Comparison of ENCODE assay signal across 19 cellular contexts in genomic region chr3:27472166-27472565, GRCh38. TPM values are rescaled to one million over a fixed set of nuclear protein-coding genes. Genes with fewer than 3 reads are reported as not detected.
DNase-seq lines count a peak whose midpoint lies in the region; ATAC-seq and TF ChIP-seq lines count a peak whose summit lies in the region.
"Had no signal": no experiment of that assay in that cellular context is flagged by ENCODE, and none has a peak within 500 bp of the region (broad histone marks: within the 10 kb centered on the region; RNA-seq: fewer than 3 reads in every experiment).

No MANE protein-coding gene starts in this region.

- peak overlapping the region; percentile 17 for H3K27ac Mint-ChIP-seq in activated CD8-positive, alpha-beta T cell treated with anti-CD3 and anti-CD28 coated beads for 36 hours
- H3K27ac Mint-ChIP-seq in activated CD8-positive, alpha-beta T cell treated with anti-CD3 and anti-CD28 coated beads, Interleukin-2, amount 10 ng/mL, durations not matched to agents 7 days and 5 days: no peak overlapping the region
- H3K27ac Mint-ChIP-seq in endothelial cell (ENCODE audit: unreplicated experiment): peak overlapping the region; percentile 85
- H3K27ac Mint-ChIP-seq in stimulated activated effector memory CD8-positive, alpha-beta T cell treated with anti-CD3 and anti-CD28 coated beads, Interleukin-12 subunit alpha, Interleukin-12 subunit beta, amount 100 ng/mL, for 72 hours: peak overlapping the region; percentile 30

- no peak overlapping the region for H3K4me3 Mint-ChIP-seq in activated CD8-positive, alpha-beta T cell treated with anti-CD3 and anti-CD28 coated beads for 36 hours
- no peak overlapping the region for H3K4me3 Mint-ChIP-seq in activated CD8-positive, alpha-beta T cell treated with anti-CD3 and anti-CD28 coated beads, Interleukin-2, amount 10 ng/mL, durations not matched to agents 7 days and 5 days
- H3K4me3 Mint-ChIP-seq in endothelial cell (ENCODE audit: unreplicated experiment): no peak overlapping the region
- H3K4me3 Mint-ChIP-seq in stimulated activated effector memory CD8-positive, alpha-beta T cell treated with anti-CD3 and anti-CD28 coated beads, Interleukin-12 subunit alpha, Interleukin-12 subunit beta, amount 100 ng/mL, for 72 hours: no peak overlapping the region
- H3K4me3 Mint-ChIP-seq: GM23338 had no signal

- POLR2A ChIA-PET in activated CD8-positive, alpha-beta T cell treated with anti-CD3 and anti-CD28 coated beads for 36 hours (lab: Charles Lee): interaction anchor here (0.6 to 1.7 kb wide), 3 partner anchors 11 to 176 kb away, joined by 3 to 4 read pairs (median 3); no protein-coding TSS in a partner anchor
- POLR2A ChIA-PET in activated CD8-positive, alpha-beta T cell treated with anti-CD3 and anti-CD28 coated beads, Interleukin-2, amount 10 ng/mL, durations not matched to agents 7 days and 5 days (lab: Charles Lee): interaction anchor here (0.8 kb wide), 1 partner anchor 12 kb away, joined by 6 read pairs; the partner anchor contains the start of gene SLC4A7

- ATAC-seq in activated CD8-positive, alpha-beta T cell treated with anti-CD3 and anti-CD28 coated beads for 36 hours: no peak
- no peak for ATAC-seq in activated CD8-positive, alpha-beta T cell treated with anti-CD3 and anti-CD28 coated beads, Interleukin-2, amount 10 ng/mL, durations not matched to agents 7 days and 5 days
- ATAC-seq in stimulated activated effector memory CD8-positive, alpha-beta T cell treated with anti-CD3 and anti-CD28 coated beads, Interleukin-12 subunit alpha, Interleukin-12 subunit beta, amount 100 ng/mL, for 72 hours: no peak
- ATAC-seq: A549, GM23338, K562 had no signal

- peaks cover 30% of the 10 kb centered on the region for H3K4me1 Mint-ChIP-seq in activated CD8-positive, alpha-beta T cell treated with anti-CD3 and anti-CD28 coated beads for 36 hours (ENCODE audit: low read depth)
- H3K4me1 Mint-ChIP-seq in activated CD8-positive, alpha-beta T cell treated with anti-CD3 and anti-CD28 coated beads, Interleukin-2, amount 10 ng/mL, durations not matched to agents 7 days and 5 days (ENCODE audit: low read depth): peaks cover 11% of the 10 kb centered on the region
- H3K4me1 Mint-ChIP-seq in endothelial cell (ENCODE audit: unreplicated experiment): peaks cover 15% of the 10 kb centered on the region
- H3K4me1 Mint-ChIP-seq in stimulated activated effector memory CD8-positive, alpha-beta T cell treated with anti-CD3 and anti-CD28 coated beads, Interleukin-12 subunit alpha, Interleukin-12 subunit beta, amount 100 ng/mL, for 72 hours: peaks cover 20% of the 10 kb centered on the region

- peaks cover 25% of the 10 kb centered on the region for H3K36me3 Mint-ChIP-seq in activated CD8-positive, alpha-beta T cell treated with anti-CD3 and anti-CD28 coated beads for 36 hours (ENCODE audit: low read depth)
- H3K36me3 Mint-ChIP-seq in activated CD8-positive, alpha-beta T cell treated with anti-CD3 and anti-CD28 coated beads, Interleukin-2, amount 10 ng/mL, durations not matched to agents 7 days and 5 days (ENCODE audit: low read depth): peaks cover 19% of the 10 kb centered on the region
- H3K36me3 Mint-ChIP-seq in endothelial cell (ENCODE audit: low read depth, unreplicated experiment): no peaks in the 10 kb centered on the region
- peaks cover 34% of the 10 kb centered on the region for H3K36me3 Mint-ChIP-seq in stimulated activated effector memory CD8-positive, alpha-beta T cell treated with anti-CD3 and anti-CD28 coated beads, Interleukin-12 subunit alpha, Interleukin-12 subunit beta, amount 100 ng/mL, for 72 hours

- no peaks in the 10 kb centered on the region for H3K27me3 Mint-ChIP-seq in activated CD8-positive, alpha-beta T cell treated with anti-CD3 and anti-CD28 coated beads for 36 hours
- no peaks in the 10 kb centered on the region for H3K27me3 Mint-ChIP-seq in activated CD8-positive, alpha-beta T cell treated with anti-CD3 and anti-CD28 coated beads, Interleukin-2, amount 10 ng/mL, durations not matched to agents 7 days and 5 days (ENCODE audit: low read depth)
- H3K27me3 Mint-ChIP-seq in endothelial cell (ENCODE audit: unreplicated experiment): no peaks in the 10 kb centered on the region

- no peak for DNase-seq in activated CD8-positive, alpha-beta T cell treated with anti-CD3 and anti-CD28 coated beads for 36 hours
- no peak for DNase-seq in activated CD8-positive, alpha-beta T cell treated with anti-CD3 and anti-CD28 coated beads, Interleukin-2, amount 10 ng/mL, durations not matched to agents 7 days and 5 days
- DNase-seq in NCI-H82 (lab: John Stamatoyannopoulos, UW) (peak; percentile 48), endothelial cell (ENCODE audit: low spot score) (no peak), NCI-H524 treated with DMSO at 0.1 percent for 48 hours (lab: John Stamatoyannopoulos, UW) (no peak), NCI-H2081 treated with DMSO at 0.1 percent for 48 hours (lab: John Stamatoyannopoulos, UW) (no peak), SW480 (ENCODE audit: low spot score) (no peak)
- no peak for DNase-seq in stimulated activated effector memory CD8-positive, alpha-beta T cell treated with anti-CD3 and anti-CD28 coated beads, Interleukin-12 subunit alpha, Interleukin-12 subunit beta, amount 100 ng/mL, for 72 hours (ENCODE audit: low spot score in 2 of 2)
- DNase-seq: DND-41, GDM1, NCI-H1105 treated with DMSO at 0.1 percent for 48 hours, NCI-H187 treated with DMSO at 0.1 percent for 48 hours, NCI-H2171, NCI-H446 treated with DMSO at 0.1 percent for 48 hours, NCI-H774, SHP77 treated with DMSO at 0.1 percent for 48 hours had no signal

- CTCF ChIA-PET in activated CD8-positive, alpha-beta T cell treated with anti-CD3 and anti-CD28 coated beads for 36 hours (lab: Charles Lee): interaction anchor here (1.2 to 3.2 kb wide), 3 partner anchors 114 to 209 kb away, joined by 4 to 10 read pairs (median 4); no protein-coding TSS in a partner anchor
- CTCF ChIA-PET in activated CD8-positive, alpha-beta T cell treated with anti-CD3 and anti-CD28 coated beads, Interleukin-2, amount 10 ng/mL, durations not matched to agents 7 days and 5 days (lab: Charles Lee): interaction anchor here (0.9 to 1.2 kb wide), 2 partner anchors 14 to 209 kb away, joined by 3 read pairs; no protein-coding TSS in a partner anchor

- intact Hi-C loops in activated CD8-positive, alpha-beta T cell treated with anti-CD3 and anti-CD28 coated beads for 36 hours (cut with micrococcal nuclease): no loop called here

- H3K9me3 Mint-ChIP-seq in activated CD8-positive, alpha-beta T cell treated with anti-CD3 and anti-CD28 coated beads for 36 hours: peaks cover 8% of the 10 kb centered on the region
- H3K9me3 Mint-ChIP-seq in activated CD8-positive, alpha-beta T cell treated with anti-CD3 and anti-CD28 coated beads, Interleukin-2, amount 10 ng/mL, durations not matched to agents 7 days and 5 days (ENCODE audit: insufficient read depth): no peaks in the 10 kb centered on the region
- H3K9me3 Mint-ChIP-seq in endothelial cell (ENCODE audit: unreplicated experiment): no peaks in the 10 kb centered on the region
- peaks cover 3% of the 10 kb centered on the region for H3K9me3 Mint-ChIP-seq in stimulated activated effector memory CD8-positive, alpha-beta T cell treated with anti-CD3 and anti-CD28 coated beads, Interleukin-12 subunit alpha, Interleukin-12 subunit beta, amount 100 ng/mL, for 72 hours
- H3K9me3 Mint-ChIP-seq: GM23338 had no signal

- TF ChIP-seq CTCF in activated CD8-positive, alpha-beta T cell treated with anti-CD3 and anti-CD28 coated beads for 36 hours (IDR thresholded peaks at IDR 0.05): no peak
- no peak for TF ChIP-seq CTCF in endothelial cell (IDR thresholded peaks at IDR 0.05; ENCODE audit: unreplicated experiment)

RNA-seq across cellular contexts. Expression of gene SLC4A7, which starts 12.0 kb away (rescaled TPM):
- 10 to 100 TPM; 48.0 to 48.8 TPM for total RNA-seq in activated CD8-positive, alpha-beta T cell treated with anti-CD3 and anti-CD28 coated beads for 36 hours
- total RNA-seq in activated CD8-positive, alpha-beta T cell treated with anti-CD3 and anti-CD28 coated beads, Interleukin-2, amount 10 ng/mL, durations not matched to agents 7 days and 5 days: 10 to 100 TPM; 31.9 to 32.9 TPM
- total RNA-seq in endothelial cell (ENCODE audit: unreplicated experiment): 29.1 TPM
